8 cellular contexts compared by ENCODE assay signal in the genomic region with DNA sequence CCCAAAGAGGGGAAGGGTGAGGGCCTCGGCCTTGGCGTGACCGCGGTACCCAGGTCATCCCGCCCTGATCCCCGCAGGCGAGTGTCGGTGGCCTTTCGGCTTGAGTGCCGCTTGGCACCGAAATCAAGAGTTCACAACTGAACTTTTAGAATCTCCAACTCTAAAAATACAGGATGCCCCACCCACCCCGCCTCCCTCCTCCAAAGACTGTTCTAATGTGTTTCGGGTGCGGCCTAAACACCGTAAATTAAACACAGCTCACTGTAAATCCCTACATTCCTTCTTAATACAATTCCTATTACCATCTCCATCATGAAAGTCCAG. TPM values are rescaled to one million over a fixed set of nuclear protein-coding genes. Genes with fewer than 3 reads are reported as not detected.
DNase-seq lines count a peak whose midpoint lies in the region; ATAC-seq and TF ChIP-seq lines count a peak whose summit lies in the region.

No MANE protein-coding gene starts in this region.

- no peak for TF ChIP-seq CTCF in esophagus muscularis mucosa (IDR thresholded peaks at IDR 0.05)

- 55% methylated on average over 11 of the region's 15 CpGs for WGBS in esophagus muscularis mucosa
- WGBS in neuronal stem cell (ENCODE audit: extremely low coverage in 2 of 2, insufficient read length in 2 of 2, insufficient replicate concordance in 1 of 2), 2 donors = no CpG with 5 or more reads among the region's 15 CpGs

- H3K4me1 Mint-ChIP-seq in T-helper 17 cell = peaks cover 20% of the 10 kb centered on the region

- no peak overlapping the region for H3K4ac ChIP-seq in neuronal stem cell (ENCODE audit: low read length)

- peak overlapping the region; percentile 79 to 99 (median 92) for H3K4me2 ChIP-seq in BLaER1 treated with 17β-estradiol and CSF1 and Interleukin-3, amounts not matched to agents 10 nM and 100 nM
- H3K4me2 ChIP-seq in neuronal stem cell (ENCODE audit: insufficient read depth, low read length, poor library complexity, severe bottlenecking) = peak overlapping the region; percentile 91

- peak overlapping the region; percentile 54 to 89 (median 74); a peak in 16 of 22 replicates for H3K9ac ChIP-seq in BLaER1 treated with 17β-estradiol and CSF1 and Interleukin-3, amounts not matched to agents 10 nM and 100 nM
- no peak overlapping the region for H3K9ac ChIP-seq in neuronal stem cell (ENCODE audit: low read depth, low read length, poor library complexity)

- no peaks in the 10 kb centered on the region for H3K27me3 Mint-ChIP-seq in T-helper 17 cell

- no peaks in the 10 kb centered on the region for H3K9me3 ChIP-seq in BLaER1 treated with 17β-estradiol and CSF1 and Interleukin-3, amounts not matched to agents 10 nM and 100 nM (replicated peaks in 1 of 11)
- H3K9me3 ChIP-seq in T-helper 17 cell (ENCODE audit: control insufficient read depth, low read length, poor library complexity, severe bottlenecking) = no peaks in the 10 kb centered on the region
- no peaks in the 10 kb centered on the region for H3K9me3 ChIP-seq in esophagus muscularis mucosa
- H3K9me3 ChIP-seq in neuronal stem cell (replicated peaks in 1 of 2; ENCODE audit: control insufficient read depth in 2 of 2, insufficient read depth in 1 of 2, low read depth in 1 of 2, low read length in 2 of 2) = no peaks in the 10 kb centered on the region

- no peaks in the 10 kb centered on the region for H4K20me1 ChIP-seq in BLaER1 treated with 17β-estradiol and CSF1 and Interleukin-3, amounts not matched to agents 10 nM and 100 nM

- no peak for TF ChIP-seq EP300 in esophagus muscularis mucosa (IDR thresholded peaks at IDR 0.05)

- H3K27me3 ChIP-seq in BLaER1 treated with 17β-estradiol and CSF1 and Interleukin-3, amounts not matched to agents 10 nM and 100 nM = peaks cover 0 to 9% (median 7%) of the 10 kb centered on the region in 11 experiments; a peak in 9 of 22 replicates
- H3K27me3 ChIP-seq in esophagus muscularis mucosa = no peaks in the 10 kb centered on the region
- H3K27me3 ChIP-seq in neuronal stem cell (ENCODE audit: control insufficient read depth in 3 of 3, insufficient read depth in 3 of 3, low read depth in 1 of 3, low read length in 3 of 3) = no peaks in the 10 kb centered on the region

- no peak overlapping the region for H2BK120ac ChIP-seq in neuronal stem cell (ENCODE audit: low read depth, low read length)

- no peaks in the 10 kb centered on the region for H3K79me1 ChIP-seq in neuronal stem cell (ENCODE audit: low read depth, low read length)

- H2AFZ ChIP-seq in neuronal stem cell (ENCODE audit: low read length) = no peak overlapping the region

- peak overlapping the region; percentile 100 for H3K18ac ChIP-seq in neuronal stem cell (ENCODE audit: low read length)

- no peak for TF ChIP-seq POLR2A in esophagus muscularis mucosa (IDR thresholded peaks at IDR 0.05; ENCODE audit: low read depth)

- no peak overlapping the region for H2BK5ac ChIP-seq in neuronal stem cell (ENCODE audit: low read length)

- no peak overlapping the region for H4K91ac ChIP-seq in neuronal stem cell (ENCODE audit: low read depth, low read length, poor library complexity)

- H2BK12ac ChIP-seq in neuronal stem cell (ENCODE audit: low read length) = no peak overlapping the region

- H3K14ac ChIP-seq in neuronal stem cell (ENCODE audit: low read length) = no peak overlapping the region

- peak overlapping the region in 9 of 11 experiments; percentile 41 to 77 (median 62); a peak in 13 of 22 replicates for H3K27ac ChIP-seq in BLaER1 treated with 17β-estradiol and CSF1 and Interleukin-3, amounts not matched to agents 10 nM and 100 nM
- H3K27ac ChIP-seq in esophagus muscularis mucosa (replicated peaks in 1 of 4) = peak overlapping the region; percentile 84 to 90 (median 89)
- no peak overlapping the region for H3K27ac ChIP-seq in neuronal stem cell (replicated peaks; ENCODE audit: low read length)

- ATAC-seq in T-helper 17 cell (peak; percentile 8), HG03342 (IDR thresholded peaks at IDR 0.05; ENCODE audit: unreplicated experiment) (no peak), HG02678 (IDR thresholded peaks at IDR 0.05; ENCODE audit: unreplicated experiment) (no peak)

- H3K36me3 ChIP-seq in BLaER1 treated with 17β-estradiol and CSF1 and Interleukin-3, amounts not matched to agents 10 nM and 100 nM = no peaks in the 10 kb centered on the region
- no peaks in the 10 kb centered on the region for H3K36me3 ChIP-seq in esophagus muscularis mucosa
- H3K36me3 ChIP-seq in neuronal stem cell (replicated peaks in 1 of 2; ENCODE audit: control insufficient read depth in 2 of 2, insufficient read depth in 2 of 2, low read length in 2 of 2) = no peaks in the 10 kb centered on the region

- peaks cover 48 to 77% (median 64%) of the 10 kb centered on the region in 10 experiments for H3K4me1 ChIP-seq in BLaER1 treated with 17β-estradiol and CSF1 and Interleukin-3, amounts not matched to agents 10 nM and 100 nM
- H3K4me1 ChIP-seq in esophagus muscularis mucosa = peaks cover 18 to 47% (median 42%) of the 10 kb centered on the region in 4 donors
- peaks cover 0 to 3% of the 10 kb centered on the region in 2 donors for H3K4me1 ChIP-seq in neuronal stem cell (ENCODE audit: control insufficient read depth in 2 of 2, insufficient read depth in 1 of 2, low read depth in 1 of 2, low read length in 2 of 2)

- H3K36me3 Mint-ChIP-seq in T-helper 17 cell (ENCODE audit: low read depth) = no peaks in the 10 kb centered on the region

- H3K4me3 ChIP-seq in BLaER1 treated with 17β-estradiol and CSF1 and Interleukin-3, amounts not matched to agents 10 nM and 100 nM = peak overlapping the region in 9 of 10 experiments; percentile 55 to 73 (median 63); a peak in 15 of 20 replicates
- peak overlapping the region; percentile 62 to 77 (median 66) for H3K4me3 ChIP-seq in esophagus muscularis mucosa
- H3K4me3 ChIP-seq in neuronal stem cell (ENCODE audit: low read length in 2 of 2) = peak overlapping the region in 1 of 2 donors; percentile 14

- peak overlapping the region; percentile 83 for H3K4me3 Mint-ChIP-seq in T-helper 17 cell

- peak overlapping the region; percentile 53 for H3K27ac Mint-ChIP-seq in T-helper 17 cell

- H4K8ac ChIP-seq in neuronal stem cell (ENCODE audit: low read depth, low read length) = no peak overlapping the region

- DNase-seq in T-helper 17 cell (no peak), esophagus muscularis mucosa (ENCODE audit: extremely low spot score) (no peak), neuronal stem cell (ENCODE audit: low spot score) (no peak), HPDE6-E6E7 (ENCODE audit: extremely low spot score) (no peak)
- no peak for DNase-seq in effector CD4-positive, alpha-beta T cell

- no peak overlapping the region for H2AK5ac ChIP-seq in neuronal stem cell (ENCODE audit: low read depth, low read length)

- peak overlapping the region; percentile 99 for H2BK15ac ChIP-seq in neuronal stem cell (ENCODE audit: low read length)

- intact Hi-C loops in esophagus muscularis mucosa (cut with DNase I) = no loop called here

- H3K23ac ChIP-seq in neuronal stem cell (ENCODE audit: low read depth, low read length, poor library complexity) = no peak overlapping the region

RNA-seq across cellular contexts. Expression of gene SCNN1A, which starts 11.4 kb away (rescaled TPM):
- 1 to 10 TPM; 2.1 to 2.8 TPM for total RNA-seq in T-helper 17 cell
- 1 to 10 TPM in 3 of 4 donors, under 1 TPM in 1; 0.83 to 3.3 (median 1.8) TPM for total RNA-seq in esophagus muscularis mucosa
- 0.40 TPM for polyA plus RNA-seq in neuronal stem cell (2013, experiment 1 of 2)
- 0.68 TPM for polyA plus RNA-seq in neuronal stem cell (2013, experiment 2 of 2)

RNA-seq across cellular contexts. Expression of gene LTBR, which starts 20.0 kb away (rescaled TPM):
- total RNA-seq in T-helper 17 cell = 1 to 10 TPM in 1 of 2 donors, under 1 TPM in 1; 0.47 to 1.4 TPM
- 100 to 1,000 TPM; 117 to 144 (median 137) TPM for total RNA-seq in esophagus muscularis mucosa
- 2.3 TPM for polyA plus RNA-seq in neuronal stem cell (2013, experiment 1 of 2)
- polyA plus RNA-seq in neuronal stem cell (2013, experiment 2 of 2) = 2.3 TPM

RNA-seq across cellular contexts. Expression of gene TNFRSF1A, which starts 22.1 kb away (rescaled TPM):
- total RNA-seq in T-helper 17 cell (10 to 100 TPM; 22.4 to 23.0 TPM), esophagus muscularis mucosa (100 to 1,000 TPM; 146 to 464 (median 247) TPM)
- 35.2 TPM for polyA plus RNA-seq in neuronal stem cell (2013, experiment 1 of 2)
- 34.5 TPM for polyA plus RNA-seq in neuronal stem cell (2013, experiment 2 of 2)

RNA-seq across cellular contexts. Expression of gene PLEKHG6, which starts 53.5 kb away (rescaled TPM):
- total RNA-seq in T-helper 17 cell (not detected), esophagus muscularis mucosa (under 1 TPM in 2 of 4 donors, not detected in 2; 0.52 to 0.75 TPM)
- 1.2 TPM for polyA plus RNA-seq in neuronal stem cell (2013, experiment 1 of 2)
- polyA plus RNA-seq in neuronal stem cell (2013, experiment 2 of 2) = 1.3 TPM

Comparison
In these comparisons a context has a peak if more than half of its experiments do, and no peak if none do; other contexts are left out.
1. RNA of gene LTBR, which starts 20.0 kb away (total RNA-seq): 117 to 144 TPM in esophagus muscularis mucosa; 0.47 to 1.4 TPM in T-helper 17 cell; every median in the first group is over 10 times any median in the second.
2. RNA of gene TNFRSF1A, which starts 22.1 kb away (total RNA-seq): 146 to 464 TPM in esophagus muscularis mucosa; 22.4 to 23.0 TPM in T-helper 17 cell; every median in the first group is over 4 times any median in the second.